ENCODE assay signal across 16 cellular contexts in genomic region chr4:679571-680083, GRCh38. TPM values are rescaled to one million over a fixed set of nuclear protein-coding genes. Genes with fewer than 3 reads are reported as not detected.
A peak's percentile ranks its signal among the peaks of the same experiment; 100 is the strongest.
DNase-seq lines count a peak whose midpoint lies in the region; ATAC-seq, FAIRE-seq and TF ChIP-seq lines count a peak whose summit lies in the region.
"Had no signal": no experiment of that assay in that cellular context is flagged by ENCODE, and none has a peak within 500 bp of the region (broad histone marks: within the 10 kb centered on the region; RNA-seq: fewer than 3 reads in every experiment).

No MANE protein-coding gene starts in this region.

- POLR2A ChIA-PET in K562 (lab: Yijun Ruan, JAX): interaction anchor here (0.6 kb wide), 1 partner anchor 191 kb away, joined by 3 read pairs; no protein-coding TSS in a partner anchor

- H3K79me2 ChIP-seq in K562 (ENCODE audit: control insufficient read depth, insufficient read depth, low read length): peaks cover 8% of the 10 kb centered on the region
- no peaks in the 10 kb centered on the region for H3K79me2 ChIP-seq in neural progenitor cell (ENCODE audit: low read depth)

- H3K27me3 ChIP-seq in K562 (ENCODE audit: control insufficient read depth in 2 of 2, insufficient read depth in 2 of 2, low read length in 2 of 2) (no peaks in the 10 kb centered on the region), neural progenitor cell (peaks cover 10% of the 10 kb centered on the region)
- H3K27me3 ChIP-seq: Peyer's patch had no signal

- TF ChIP-seq RAD21 in K562 (CRISPR knock-in tag; conservative IDR thresholded peaks at IDR 0.05 in 1 of 2, IDR thresholded peaks at IDR 0.05 in 1 of 2): no peak

- H3K27me3 Mint-ChIP-seq in natural killer cell (ENCODE audit: low read depth in 2 of 2) (no peaks in the 10 kb centered on the region), neural progenitor cell (ENCODE audit: insufficient read depth, low read depth) (peaks cover 2% of the 10 kb centered on the region)
- H3K27me3 Mint-ChIP-seq in natural killer cell treated with Interleukin-12 subunit alpha and Interleukin-12 subunit beta and Interleukin-15 and Interleukin-18, amount 100 ng/mL, for 72 hours: no peaks in the 10 kb centered on the region
- H3K27me3 Mint-ChIP-seq in activated T-cell treated with anti-CD3 and anti-CD28 coated beads, Interleukin-2, amount 50 U/mL, for 24 hours: no peaks in the 10 kb centered on the region

- H3K9me3 Mint-ChIP-seq in natural killer cell (no peaks in the 10 kb centered on the region), neural progenitor cell (no peaks in the 10 kb centered on the region)
- no peaks in the 10 kb centered on the region for H3K9me3 Mint-ChIP-seq in natural killer cell treated with Interleukin-12 subunit alpha and Interleukin-12 subunit beta and Interleukin-15 and Interleukin-18, amount 100 ng/mL, for 72 hours
- H3K9me3 Mint-ChIP-seq in activated T-cell treated with anti-CD3 and anti-CD28 coated beads, Interleukin-2, amount 50 U/mL, for 24 hours: no peaks in the 10 kb centered on the region
- H3K9me3 Mint-ChIP-seq: H9 had no signal

- no TSS peak for BruUV-seq in K562 (replicated peaks; lab: Mats Ljungman, UMichigan)

- no peak for TF ChIP-seq EP300 in K562 (IDR thresholded peaks at IDR 0.05; ENCODE audit: low read length)

- TF ChIP-seq POLR2A in K562 (conservative IDR thresholded peaks at IDR 0.05): no peak

- H3K9ac ChIP-seq in K562 (ENCODE audit: insufficient read depth in 1 of 2, low read depth in 2 of 2, low read length in 2 of 2) (peak overlapping the region in 1 of 2 experiments; percentile 37; a peak in 2 of 4 replicates), neural progenitor cell (no peak overlapping the region)

- H3K4me3 ChIP-seq in K562 (no peak overlapping the region), neural progenitor cell (no peak overlapping the region)

- ATAC-seq in natural killer cell: no peak
- no peak for ATAC-seq in natural killer cell treated with Interleukin-12 subunit alpha and Interleukin-12 subunit beta and Interleukin-15 and Interleukin-18, amount 100 ng/mL, for 72 hours
- no peak for ATAC-seq in K562

- no peak for TF ChIP-seq CTCF in natural killer cell (IDR thresholded peaks at IDR 0.05)
- no peak for TF ChIP-seq CTCF in K562 (IDR thresholded peaks at IDR 0.05 in 2 of 3, conservative IDR thresholded peaks at IDR 0.05 in 1 of 3; ENCODE audit: insufficient read depth in 2 of 3, low read depth in 1 of 3, low read length in 3 of 3)
- TF ChIP-seq CTCF in neural progenitor cell (IDR thresholded peaks at IDR 0.05): no peak

- peaks cover 4% of the 10 kb centered on the region for H3F3A ChIP-seq in neural progenitor cell (ENCODE audit: low read depth)

- H3K9me3 ChIP-seq in K562 (replicated peaks; ENCODE audit: control insufficient read depth, insufficient read depth, low read depth, low read length): no peaks in the 10 kb centered on the region
- H3K9me3 ChIP-seq in neural progenitor cell (ENCODE audit: low read depth): no peaks in the 10 kb centered on the region
- H3K9me3 ChIP-seq: Peyer's patch had no signal

- no peak overlapping the region for H3K4me3 Mint-ChIP-seq in natural killer cell
- H3K4me3 Mint-ChIP-seq in natural killer cell treated with Interleukin-12 subunit alpha and Interleukin-12 subunit beta and Interleukin-15 and Interleukin-18, amount 100 ng/mL, for 72 hours: no peak overlapping the region
- peak overlapping the region; percentile 72 for H3K4me3 Mint-ChIP-seq in neural progenitor cell
- no peak overlapping the region for H3K4me3 Mint-ChIP-seq in activated T-cell treated with anti-CD3 and anti-CD28 coated beads, Interleukin-2, amount 50 U/mL, for 24 hours

- CTCF ChIA-PET in K562 (lab: Yijun Ruan, JAX; ENCODE audit: low intra/inter-chr PET ratio): no interaction called here

- WGBS in K562 (ENCODE audit: insufficient coverage, low coverage, missing lambda C conversion rate): 89% methylated on average over 11 of the region's 14 CpGs

- no peaks in the 10 kb centered on the region for H3K9me1 ChIP-seq in K562 (ENCODE audit: control insufficient read depth, insufficient read depth, low read length)

- H2AFZ ChIP-seq in K562 (ENCODE audit: low read depth, low read length) (no peak overlapping the region), neural progenitor cell (replicated peaks) (no peak overlapping the region)

- in situ Hi-C loops in K562 (cut with MboI): no loop called here

- intact Hi-C loops in natural killer cell (cut with micrococcal nuclease): loop anchor here (2.0 kb wide), 1 partner anchor 25 kb away; the partner anchor contains the start of gene PCGF3
- intact Hi-C loops in K562 (cut with micrococcal nuclease): loop anchor here (5.0 to 10.0 kb wide), 3 partner anchors 55 to 305 kb away; partner anchors contain the start of gene IDUA

- H3K36me3 Mint-ChIP-seq in natural killer cell: no peaks in the 10 kb centered on the region
- no peaks in the 10 kb centered on the region for H3K36me3 Mint-ChIP-seq in natural killer cell treated with Interleukin-12 subunit alpha and Interleukin-12 subunit beta and Interleukin-15 and Interleukin-18, amount 100 ng/mL, for 72 hours
- no peaks in the 10 kb centered on the region for H3K36me3 Mint-ChIP-seq in neural progenitor cell
- H3K36me3 Mint-ChIP-seq in activated T-cell treated with anti-CD3 and anti-CD28 coated beads, Interleukin-2, amount 50 U/mL, for 24 hours (ENCODE audit: low read depth): no peaks in the 10 kb centered on the region

- H3K4me1 Mint-ChIP-seq in natural killer cell (peaks cover 11 to 33% of the 10 kb centered on the region in 2 donors), neural progenitor cell (peaks cover 3% of the 10 kb centered on the region)
- peaks cover 0 to 18% of the 10 kb centered on the region in 2 donors for H3K4me1 Mint-ChIP-seq in natural killer cell treated with Interleukin-12 subunit alpha and Interleukin-12 subunit beta and Interleukin-15 and Interleukin-18, amount 100 ng/mL, for 72 hours (ENCODE audit: low read depth in 2 of 2)
- peaks cover 20% of the 10 kb centered on the region for H3K4me1 Mint-ChIP-seq in activated T-cell treated with anti-CD3 and anti-CD28 coated beads, Interleukin-2, amount 50 U/mL, for 24 hours (ENCODE audit: low read depth)

- 0 out of 2 replicates have a peak, but pooled peaks cover 4% of the 10 kb centered on the region for H4K20me1 ChIP-seq in K562 (replicated peaks; ENCODE audit: control insufficient read depth, insufficient read depth, low read length)
- H4K20me1 ChIP-seq in neural progenitor cell (ENCODE audit: low read depth): no peaks in the 10 kb centered on the region

- H3K27ac Mint-ChIP-seq in natural killer cell (peak overlapping the region; percentile 90), neural progenitor cell (no peak overlapping the region)
- peak overlapping the region in 1 of 2 donors; percentile 88 for H3K27ac Mint-ChIP-seq in natural killer cell treated with Interleukin-12 subunit alpha and Interleukin-12 subunit beta and Interleukin-15 and Interleukin-18, amount 100 ng/mL, for 72 hours
- no peak overlapping the region for H3K27ac Mint-ChIP-seq in activated T-cell treated with anti-CD3 and anti-CD28 coated beads, Interleukin-2, amount 50 U/mL, for 24 hours

- DNase-seq in natural killer cell (no peak), K562 (ENCODE audit: extremely low read depth in 1 of 4, low spot score in 3 of 4) (no peak), neural progenitor cell (ENCODE audit: low spot score) (no peak), NCI-H2227 (lab: John Stamatoyannopoulos, UW; ENCODE audit: unreplicated experiment) (no peak), DMS79 (lab: John Stamatoyannopoulos, UW) (no peak)
- DNase-seq in natural killer cell treated with Interleukin-12 subunit alpha and Interleukin-12 subunit beta and Interleukin-15 and Interleukin-18, amount 100 ng/mL, for 72 hours (ENCODE audit: low spot score): no peak
- DNase-seq in activated T-cell treated with anti-CD3 and anti-CD28 coated beads, Interleukin-2, amount 50 U/mL, for 24 hours: no peak
- DNase-seq: COR-L47, NCI-H1048, NCI-H1436 treated with DMSO at 0.1 percent for 48 hours, NCI-H2029 treated with DMSO at 0.1 percent for 48 hours, NCI-H524, SHP77 had no signal

- H3K4me1 ChIP-seq in K562 (replicated peaks in 1 of 2; ENCODE audit: control insufficient read depth in 2 of 2, insufficient read depth in 2 of 2, low read length in 2 of 2): peaks cover 16 to 98% of the 10 kb centered on the region in 2 experiments; a peak in 4 of 5 replicates
- H3K4me1 ChIP-seq in neural progenitor cell: peaks cover 8% of the 10 kb centered on the region

- no peaks in the 10 kb centered on the region for H3K36me3 ChIP-seq in K562 (ENCODE audit: control insufficient read depth, insufficient read depth, low read length)
- H3K36me3 ChIP-seq in neural progenitor cell: no peaks in the 10 kb centered on the region
- H3K36me3 ChIP-seq: Peyer's patch had no signal

- H3K27ac ChIP-seq in K562 (ENCODE audit: extremely low read depth, low read depth, low read length): no peak overlapping the region
- H3K27ac ChIP-seq in neural progenitor cell: no peak overlapping the region

- no peak overlapping the region for H3K4me2 ChIP-seq in K562 (ENCODE audit: insufficient read depth, low read length)
- no peak overlapping the region for H3K4me2 ChIP-seq in neural progenitor cell

- FAIRE-seq in K562 (lab: Jason Lieb, UNC): no peak

RNA-seq across cellular contexts. Expression of gene MYL5, which starts 5.3 kb away (rescaled TPM):
- total RNA-seq in natural killer cell (10 to 100 TPM; 23.4 to 39.5 (median 30.1) TPM), K562 (2014; rRNA removed) (4.9 and 6.2 TPM in 2 replicates), K562 (2014; rRNA removed; fragmentation: Illumina TruSeq; extraction: Trizol) (2.6 and 3.1 TPM in 2 replicates), K562 (2015; rRNA removed; fragmentation: Illumina TruSeq; extraction: Trizol) (5.1 and 5.9 TPM in 2 replicates), K562 (2021) (9.1 and 10.0 TPM in 2 replicates), neural progenitor cell (ENCODE audit: low replicate concordance) (0.21 and 10.0 TPM in 2 replicates)
- 10 to 100 TPM; 13.5 to 24.6 TPM for total RNA-seq in natural killer cell treated with Interleukin-12 subunit alpha and Interleukin-12 subunit beta and Interleukin-15 and Interleukin-18, amount 100 ng/mL, for 72 hours
- 13.3 and 32.0 TPM in 2 replicates for total RNA-seq in K562 (2011; cell fraction: chromatin; rRNA removed; ENCODE audit: low replicate concordance)
- 19.7 and 19.9 TPM in 2 replicates for total RNA-seq in K562 (2011; cell fraction: nucleolus; rRNA removed)
- 9.6 and 13.4 TPM in 2 replicates for total RNA-seq in K562 (2011; cell fraction: nucleoplasm; rRNA removed)
- polyA plus RNA-seq in K562 (2011; rRNA removed) (3.8 and 4.1 TPM in 2 replicates), K562 (2014; fragmentation: Illumina TruSeq; extraction: Trizol) (3.4 and 5.5 TPM in 2 replicates), K562 (2014; fragmentation: Nextera tagmentation; extraction: Ambion mirVana) (1 to 10 TPM; 1.4 TPM), K562 (2014; rRNA removed) (6.0 and 6.9 TPM in 2 replicates)
- polyA plus RNA-seq in K562 (2011; cell fraction: cytosol; rRNA removed): 2.8 TPM in 2 replicates
- polyA plus RNA-seq in K562 (2011; cell fraction: nucleus; rRNA removed): 18.2 and 29.5 TPM in 2 replicates
- polyA plus RNA-seq in K562 (2012): 9.3 and 13.7 TPM in 2 replicates
- 3.1 and 4.0 TPM in 2 replicates for polyA minus RNA-seq in K562 (2011; rRNA and poly(A)+ RNA removed)
- polyA minus RNA-seq in K562 (2011; cell fraction: cytosol; rRNA and poly(A)+ RNA removed): 0.76 and 1.5 TPM in 2 replicates
- 11.0 and 13.6 TPM in 2 replicates for polyA minus RNA-seq in K562 (2011; cell fraction: nucleus; rRNA and poly(A)+ RNA removed)

RNA-seq across cellular contexts. Expression of gene ATP5ME, which starts 5.6 kb away (rescaled TPM):
- 100 to 1,000 TPM; 114 to 140 (median 136) TPM for total RNA-seq in natural killer cell
- 100 to 1,000 TPM; 187 to 224 TPM for total RNA-seq in natural killer cell treated with Interleukin-12 subunit alpha and Interleukin-12 subunit beta and Interleukin-15 and Interleukin-18, amount 100 ng/mL, for 72 hours
- total RNA-seq in K562 (2011; cell fraction: chromatin; rRNA removed; ENCODE audit: low replicate concordance): 72.8 and 88.6 TPM in 2 replicates
- total RNA-seq in K562 (2011; cell fraction: nucleolus; rRNA removed): 122 and 189 TPM in 2 replicates
- total RNA-seq in K562 (2011; cell fraction: nucleoplasm; rRNA removed): 125 and 130 TPM in 2 replicates
- 746 and 978 TPM in 2 replicates for total RNA-seq in K562 (2014; rRNA removed)
- total RNA-seq in K562 (2014; rRNA removed; fragmentation: Illumina TruSeq; extraction: Trizol): 839 and 887 TPM in 2 replicates
- 914 and 930 TPM in 2 replicates for total RNA-seq in K562 (2015; rRNA removed; fragmentation: Illumina TruSeq; extraction: Trizol)
- total RNA-seq in K562 (2021): 509 and 535 TPM in 2 replicates
- 573 and 595 TPM in 2 replicates for polyA plus RNA-seq in K562 (2011; rRNA removed)
- polyA plus RNA-seq in K562 (2011; cell fraction: cytosol; rRNA removed): 589 and 678 TPM in 2 replicates
- polyA plus RNA-seq in K562 (2011; cell fraction: nucleus; rRNA removed): 222 and 265 TPM in 2 replicates
- polyA plus RNA-seq in K562 (2012): 689 and 2,439 TPM in 2 replicates
- 632 and 822 TPM in 2 replicates for polyA plus RNA-seq in K562 (2014; fragmentation: Illumina TruSeq; extraction: Trizol)
- 1,000 to 10,000 TPM; 2,400 to 2,480 TPM for polyA plus RNA-seq in K562 (2014; fragmentation: Nextera tagmentation; extraction: Ambion mirVana)
- 987 and 1,053 TPM in 2 replicates for polyA plus RNA-seq in K562 (2014; rRNA removed)
- 147 and 173 TPM in 2 replicates for polyA minus RNA-seq in K562 (2011; rRNA and poly(A)+ RNA removed)
- polyA minus RNA-seq in K562 (2011; cell fraction: cytosol; rRNA and poly(A)+ RNA removed): 96.7 and 103 TPM in 2 replicates
- 41.5 and 69.1 TPM in 2 replicates for polyA minus RNA-seq in K562 (2011; cell fraction: nucleus; rRNA and poly(A)+ RNA removed)
- 95.1 and 114 TPM in 2 replicates for total RNA-seq in neural progenitor cell (ENCODE audit: low replicate concordance)

RNA-seq across cellular contexts. Expression of gene SLC49A3, which starts 9.3 kb away (rescaled TPM):
- total RNA-seq in natural killer cell (10 to 100 TPM; 10.0 to 14.9 (median 10.4) TPM), K562 (2014; rRNA removed) (not detected in 2 replicates), K562 (2014; rRNA removed; fragmentation: Illumina TruSeq; extraction: Trizol) (not detected in 2 replicates), K562 (2015; rRNA removed; fragmentation: Illumina TruSeq; extraction: Trizol) (not detected in 2 replicates), K562 (2021) (0.24 and 0.29 TPM in 2 replicates), neural progenitor cell (ENCODE audit: low replicate concordance) (1.9 and 3.4 TPM in 2 replicates)
- total RNA-seq in natural killer cell treated with Interleukin-12 subunit alpha and Interleukin-12 subunit beta and Interleukin-15 and Interleukin-18, amount 100 ng/mL, for 72 hours: 10 to 100 TPM; 10.5 to 15.9 TPM
- total RNA-seq in K562 (2011; cell fraction: chromatin; rRNA removed; ENCODE audit: low replicate concordance): not detected in 2 replicates
- total RNA-seq in K562 (2011; cell fraction: nucleolus; rRNA removed): 0.39 TPM in 1 of 2 replicates, not detected in the other
- 0.61 TPM in 1 of 2 replicates, not detected in the other for total RNA-seq in K562 (2011; cell fraction: nucleoplasm; rRNA removed)
- polyA plus RNA-seq in K562 (2011; rRNA removed) (not detected in 2 replicates), K562 (2014; fragmentation: Illumina TruSeq; extraction: Trizol) (not detected in 2 replicates), K562 (2014; fragmentation: Nextera tagmentation; extraction: Ambion mirVana) (not detected), K562 (2014; rRNA removed) (0.18 and 0.41 TPM in 2 replicates)
- polyA plus RNA-seq in K562 (2011; cell fraction: cytosol; rRNA removed): 0.03 and 0.22 TPM in 2 replicates
- polyA plus RNA-seq in K562 (2011; cell fraction: nucleus; rRNA removed): 0.25 and 0.55 TPM in 2 replicates
- 0.21 and 0.30 TPM in 2 replicates for polyA plus RNA-seq in K562 (2012)
- polyA minus RNA-seq in K562 (2011; rRNA and poly(A)+ RNA removed): not detected in 2 replicates
- polyA minus RNA-seq in K562 (2011; cell fraction: cytosol; rRNA and poly(A)+ RNA removed): not detected in 2 replicates
- not detected in 2 replicates for polyA minus RNA-seq in K562 (2011; cell fraction: nucleus; rRNA and poly(A)+ RNA removed)
- total RNA-seq: MCF 10A had no signal

RNA-seq across cellular contexts. Expression of gene PCGF3, which starts 26.0 kb away (rescaled TPM):
- total RNA-seq in natural killer cell (100 to 1,000 TPM in 1 of 3 donors, 10 to 100 TPM in 2; 71.2 to 101 (median 97.2) TPM), K562 (2014; rRNA removed) (31.3 and 39.9 TPM in 2 replicates), K562 (2014; rRNA removed; fragmentation: Illumina TruSeq; extraction: Trizol) (13.3 and 14.7 TPM in 2 replicates), K562 (2015; rRNA removed; fragmentation: Illumina TruSeq; extraction: Trizol) (19.1 and 20.3 TPM in 2 replicates), K562 (2021) (39.6 and 46.1 TPM in 2 replicates), neural progenitor cell (ENCODE audit: low replicate concordance) (44.7 and 59.1 TPM in 2 replicates)
- 10 to 100 TPM; 50.6 to 54.3 TPM for total RNA-seq in natural killer cell treated with Interleukin-12 subunit alpha and Interleukin-12 subunit beta and Interleukin-15 and Interleukin-18, amount 100 ng/mL, for 72 hours
- 122 and 175 TPM in 2 replicates for total RNA-seq in K562 (2011; cell fraction: chromatin; rRNA removed; ENCODE audit: low replicate concordance)
- 123 and 128 TPM in 2 replicates for total RNA-seq in K562 (2011; cell fraction: nucleolus; rRNA removed)
- 119 and 129 TPM in 2 replicates for total RNA-seq in K562 (2011; cell fraction: nucleoplasm; rRNA removed)
- polyA plus RNA-seq in K562 (2011; rRNA removed) (37.2 and 42.2 TPM in 2 replicates), K562 (2014; fragmentation: Illumina TruSeq; extraction: Trizol) (18.9 and 20.4 TPM in 2 replicates), K562 (2014; fragmentation: Nextera tagmentation; extraction: Ambion mirVana) (1 to 10 TPM; 2.6 to 4.3 TPM), K562 (2014; rRNA removed) (40.1 and 40.2 TPM in 2 replicates)
- 35.7 and 39.0 TPM in 2 replicates for polyA plus RNA-seq in K562 (2011; cell fraction: cytosol; rRNA removed)
- 197 and 242 TPM in 2 replicates for polyA plus RNA-seq in K562 (2011; cell fraction: nucleus; rRNA removed)
- polyA plus RNA-seq in K562 (2012): 22.9 and 34.4 TPM in 2 replicates
- 25.9 and 30.6 TPM in 2 replicates for polyA minus RNA-seq in K562 (2011; rRNA and poly(A)+ RNA removed)
- polyA minus RNA-seq in K562 (2011; cell fraction: cytosol; rRNA and poly(A)+ RNA removed): 22.7 and 34.9 TPM in 2 replicates
- 74.0 and 79.4 TPM in 2 replicates for polyA minus RNA-seq in K562 (2011; cell fraction: nucleus; rRNA and poly(A)+ RNA removed)

RNA-seq across cellular contexts. Expression of gene PDE6B, which starts 54.3 kb away (rescaled TPM):
- 10 to 100 TPM; 15.8 to 18.8 (median 17.2) TPM for total RNA-seq in natural killer cell
- total RNA-seq in natural killer cell treated with Interleukin-12 subunit alpha and Interleukin-12 subunit beta and Interleukin-15 and Interleukin-18, amount 100 ng/mL, for 72 hours: 10 to 100 TPM; 14.1 to 14.8 TPM
- 0.30 TPM in 1 of 2 replicates, not detected in the other for total RNA-seq in K562 (2011; cell fraction: chromatin; rRNA removed; ENCODE audit: low replicate concordance)
- total RNA-seq in K562 (2011; cell fraction: nucleolus; rRNA removed): not detected in 2 replicates
- not detected in 2 replicates for total RNA-seq in K562 (2011; cell fraction: nucleoplasm; rRNA removed)
- not detected in 2 replicates for total RNA-seq in K562 (2014; rRNA removed)
- not detected in 2 replicates for total RNA-seq in K562 (2014; rRNA removed; fragmentation: Illumina TruSeq; extraction: Trizol)
- not detected in 2 replicates for total RNA-seq in K562 (2015; rRNA removed; fragmentation: Illumina TruSeq; extraction: Trizol)
- not detected in 2 replicates for total RNA-seq in K562 (2021)
- not detected in 2 replicates for polyA plus RNA-seq in K562 (2011; rRNA removed)
- polyA plus RNA-seq in K562 (2011; cell fraction: cytosol; rRNA removed): 0.04 TPM in 1 of 2 replicates, not detected in the other
- not detected in 2 replicates for polyA plus RNA-seq in K562 (2011; cell fraction: nucleus; rRNA removed)
- polyA plus RNA-seq in K562 (2012): 0.07 and 0.10 TPM in 2 replicates
- polyA plus RNA-seq in K562 (2014; fragmentation: Illumina TruSeq; extraction: Trizol): not detected in 2 replicates
- under 1 TPM in 1 of 2 experiments, not detected in 1; 0.04 TPM for polyA plus RNA-seq in K562 (2014; fragmentation: Nextera tagmentation; extraction: Ambion mirVana)
- not detected in 2 replicates for polyA plus RNA-seq in K562 (2014; rRNA removed)
- 0.07 TPM in 1 of 2 replicates, not detected in the other for polyA minus RNA-seq in K562 (2011; rRNA and poly(A)+ RNA removed)
- polyA minus RNA-seq in K562 (2011; cell fraction: cytosol; rRNA and poly(A)+ RNA removed): not detected in 2 replicates
- not detected in 2 replicates for polyA minus RNA-seq in K562 (2011; cell fraction: nucleus; rRNA and poly(A)+ RNA removed)
- 4.3 and 19.5 TPM in 2 replicates for total RNA-seq in neural progenitor cell (ENCODE audit: low replicate concordance)
- total RNA-seq: MCF 10A had no signal

Comparison
In these comparisons a context has a peak if more than half of its experiments do, and no peak if none do; other contexts are left out.
1. H3K27ac Mint-ChIP-seq: peak in natural killer cell (2 of 2); none in neural progenitor cell (single experiment) and activated T-cell treated with anti-CD3 and anti-CD28 coated beads, Interleukin-2, amount 50 U/mL, for 24 hours (single experiment).